Comparison of ENCODE assay signal across 8 cellular contexts in genomic region chr3:152270944-152271343, GRCh38. TPM values are rescaled to one million over a fixed set of nuclear protein-coding genes. Genes with fewer than 3 reads are reported as not detected.
DNase-seq lines count a peak whose midpoint lies in the region; ATAC-seq and TF ChIP-seq lines count a peak whose summit lies in the region.

No MANE protein-coding gene starts in this region.

- H3K9me3 ChIP-seq in effector memory CD4-positive, alpha-beta T cell (ENCODE audit: control insufficient read depth, low read length), result no peaks in the 10 kb centered on the region
- H3K9me3 ChIP-seq in neural progenitor cell (ENCODE audit: low read depth), result no peaks in the 10 kb centered on the region

- peak overlapping the region; percentile 98 for H3K27ac ChIP-seq in effector memory CD4-positive, alpha-beta T cell (ENCODE audit: insufficient read depth, low read length, poor library complexity, severe bottlenecking)
- H3K27ac ChIP-seq in neural progenitor cell, result no peak overlapping the region

- TF ChIP-seq CTCF in CD14-positive monocyte (IDR thresholded peaks at IDR 0.05) (no peak), NB4 (IDR thresholded peaks at IDR 0.05; ENCODE audit: low read depth, low read length) (no peak), neural progenitor cell (IDR thresholded peaks at IDR 0.05) (no peak), GM20000 (IDR thresholded peaks at IDR 0.05; ENCODE audit: extremely low read depth, missing control alignments) (no peak)

- no peak overlapping the region for H3K4me2 ChIP-seq in neural progenitor cell

- peaks cover 24% of the 10 kb centered on the region for H3K79me2 ChIP-seq in neural progenitor cell (ENCODE audit: low read depth)

- peak overlapping the region; percentile 94 for H3K4me3 ChIP-seq in NB4 (ENCODE audit: low read depth, low read length)
- H3K4me3 ChIP-seq in effector memory CD4-positive, alpha-beta T cell (ENCODE audit: insufficient read depth, low read depth, low read length, poor library complexity, severe bottlenecking), result peak overlapping the region; percentile 90
- H3K4me3 ChIP-seq in neural progenitor cell, result no peak overlapping the region

- no peaks in the 10 kb centered on the region for H3K36me3 ChIP-seq in effector memory CD4-positive, alpha-beta T cell (ENCODE audit: control insufficient read depth, insufficient read depth, low read length)
- no peaks in the 10 kb centered on the region for H3K36me3 ChIP-seq in neural progenitor cell

- H3K9ac ChIP-seq in neural progenitor cell, result no peak overlapping the region

- no peaks in the 10 kb centered on the region for H4K20me1 ChIP-seq in neural progenitor cell (ENCODE audit: low read depth)

- H3K4me1 ChIP-seq in effector memory CD4-positive, alpha-beta T cell (ENCODE audit: control insufficient read depth, insufficient read depth, low read length, poor library complexity, severe bottlenecking), result peaks cover 29% of the 10 kb centered on the region
- H3K4me1 ChIP-seq in neural progenitor cell, result peaks cover 6% of the 10 kb centered on the region

- TF ChIP-seq POLR2A in NB4 (IDR thresholded peaks at IDR 0.05; ENCODE audit: extremely low read depth, insufficient read length), result no peak

- H3K27me3 ChIP-seq in effector memory CD4-positive, alpha-beta T cell (replicated peaks; ENCODE audit: control insufficient read depth, insufficient read depth, low read length, poor library complexity, severe bottlenecking), result no peaks in the 10 kb centered on the region
- H3K27me3 ChIP-seq in neural progenitor cell, result peaks cover 40% of the 10 kb centered on the region

- H3K36me3 Mint-ChIP-seq in CD14-positive monocyte, result peaks cover 19 to 22% of the 10 kb centered on the region in 2 donors
- peaks cover 2% of the 10 kb centered on the region for H3K36me3 Mint-ChIP-seq in neural progenitor cell

- H3K27me3 Mint-ChIP-seq in CD14-positive monocyte (ENCODE audit: low read depth in 3 of 3), result peaks cover 0 to 1% (median 0%) of the 10 kb centered on the region in 3 donors
- H3K27me3 Mint-ChIP-seq in neural progenitor cell (ENCODE audit: insufficient read depth, low read depth), result no peaks in the 10 kb centered on the region

- H3K27ac Mint-ChIP-seq in CD14-positive monocyte, result peak overlapping the region; percentile 33 to 99 (median 97)
- no peak overlapping the region for H3K27ac Mint-ChIP-seq in neural progenitor cell

- H3K4me3 Mint-ChIP-seq in CD14-positive monocyte, result peak overlapping the region; percentile 94 to 97
- H3K4me3 Mint-ChIP-seq in neural progenitor cell, result peak overlapping the region; percentile 97

- peaks cover 21% of the 10 kb centered on the region for H3F3A ChIP-seq in neural progenitor cell (ENCODE audit: low read depth)

- no peak for ATAC-seq in HG03045 (IDR thresholded peaks at IDR 0.05; ENCODE audit: unreplicated experiment)

- H3K4me1 Mint-ChIP-seq in CD14-positive monocyte (peaks cover 61% of the 10 kb centered on the region), neural progenitor cell (peaks cover 37% of the 10 kb centered on the region)

- intact Hi-C loops in CD14-positive monocyte (cut with micrococcal nuclease), result no loop called here
- intact Hi-C loops in posterior vena cava (cut with DNase I), result loop anchor here in 1 of 2 donors (10.0 kb wide), 1 partner anchor 174 kb away; no protein-coding TSS in a partner anchor

- DNase-seq in CD14-positive monocyte (ENCODE audit: low spot score) (no peak), NB4 (ENCODE audit: low read depth) (no peak), neural progenitor cell (ENCODE audit: low spot score) (no peak), posterior vena cava (ENCODE audit: low spot score) (no peak), NCI-H1092 treated with DMSO at 0.1 percent for 48 hours (lab: John Stamatoyannopoulos, UW) (no peak), GM20000 (ENCODE audit: low spot score) (no peak)
- DNase-seq in effector memory CD4-positive, alpha-beta T cell, result no peak

- no peak overlapping the region for H2AFZ ChIP-seq in neural progenitor cell (replicated peaks)

- peaks cover 0 to 4% (median 0%) of the 10 kb centered on the region in 7 donors for H3K9me3 Mint-ChIP-seq in CD14-positive monocyte
- H3K9me3 Mint-ChIP-seq in neural progenitor cell, result no peaks in the 10 kb centered on the region

RNA-seq across cellular contexts. Expression of gene MBNL1, which starts 2.2 kb away (rescaled TPM):
- polyA plus RNA-seq in CD14-positive monocyte, result 100 to 1,000 TPM; 191 to 204 TPM
- total RNA-seq in neural progenitor cell (ENCODE audit: low replicate concordance), result 9.8 and 14.7 TPM in 2 replicates
- total RNA-seq in posterior vena cava, result 100 to 1,000 TPM; 393 to 453 TPM

Comparison
In these comparisons a context has a peak if more than half of its experiments do, and no peak if none do; other contexts are left out.
1. RNA of gene MBNL1, which starts 2.2 kb away (total RNA-seq): 393 to 453 TPM in posterior vena cava; 9.8 to 14.7 TPM in neural progenitor cell; every median in the first group is over 10 times any median in the second.